ENCODE assay signal across 1 cellular context in genomic region chrX:72532371-72532770, GRCh38.
TF ChIP-seq lines count a peak whose summit lies in the region.

No MANE protein-coding gene starts in this region.

TF ChIP-seq in A549, 52 proteins besides CTCF, POLR2A, EP300 and RAD21 (continued from another document):
- no peak for TF ChIP-seq KDM5A (IDR thresholded peaks at IDR 0.05)
- no peak for TF ChIP-seq NFE2L2 (conservative IDR thresholded peaks at IDR 0.05; ENCODE audit: low read length)
- no peak for TF ChIP-seq CEBPB (IDR thresholded peaks at IDR 0.05)
- TF ChIP-seq PHF8 (IDR thresholded peaks at IDR 0.05; ENCODE audit: borderline replicate concordance, low read depth): no peak
- TF ChIP-seq, protein P1, sequence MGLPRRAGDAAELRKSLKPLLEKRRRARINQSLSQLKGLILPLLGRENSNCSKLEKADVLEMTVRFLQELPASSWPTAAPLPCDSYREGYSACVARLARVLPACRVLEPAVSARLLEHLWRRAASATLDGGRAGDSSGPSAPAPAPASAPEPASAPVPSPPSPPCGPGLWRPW (IDR thresholded peaks at IDR 0.05): no peak
- no peak for TF ChIP-seq RCOR1 (IDR thresholded peaks at IDR 0.05; ENCODE audit: low read depth, low read length)
- no peak for TF ChIP-seq SMC3 (IDR thresholded peaks at IDR 0.05)
- no peak for TF ChIP-seq ELK1 (IDR thresholded peaks at IDR 0.05; ENCODE audit: low read depth, low read length)
- no peak for TF ChIP-seq MAZ (IDR thresholded peaks at IDR 0.05; ENCODE audit: borderline replicate concordance, low read depth, low read length)
